Comparison of ENCODE assay signal across 1 cellular context in genomic region chr12:122966743-122967058, GRCh38.
TF ChIP-seq lines count a peak whose summit lies in the region.

No MANE protein-coding gene starts in this region.

TF ChIP-seq in SK-N-SH, 30 proteins besides CTCF, POLR2A, EP300 and RAD21 (continued from another document):
- TF ChIP-seq, protein P1, sequence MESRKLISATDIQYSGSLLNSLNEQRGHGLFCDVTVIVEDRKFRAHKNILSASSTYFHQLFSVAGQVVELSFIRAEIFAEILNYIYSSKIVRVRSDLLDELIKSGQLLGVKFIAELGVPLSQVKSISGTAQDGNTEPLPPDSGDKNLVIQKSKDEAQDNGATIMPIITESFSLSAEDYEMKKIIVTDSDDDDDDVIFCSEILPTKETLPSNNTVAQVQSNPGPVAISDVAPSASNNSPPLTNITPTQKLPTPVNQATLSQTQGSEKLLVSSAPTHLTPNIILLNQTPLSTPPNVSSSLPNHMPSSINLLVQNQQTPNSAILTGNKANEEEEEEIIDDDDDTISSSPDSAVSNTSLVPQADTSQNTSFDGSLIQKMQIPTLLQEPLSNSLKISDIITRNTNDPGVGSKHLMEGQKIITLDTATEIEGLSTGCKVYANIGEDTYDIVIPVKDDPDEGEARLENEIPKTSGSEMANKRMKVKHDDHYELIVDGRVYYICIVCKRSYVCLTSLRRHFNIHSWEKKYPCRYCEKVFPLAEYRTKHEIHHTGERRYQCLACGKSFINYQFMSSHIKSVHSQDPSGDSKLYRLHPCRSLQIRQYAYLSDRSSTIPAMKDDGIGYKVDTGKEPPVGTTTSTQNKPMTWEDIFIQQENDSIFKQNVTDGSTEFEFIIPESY (IDR thresholded peaks at IDR 0.05; ENCODE audit: borderline replicate concordance, low read depth): no peak
- TF ChIP-seq GABPA (IDR thresholded peaks at IDR 0.05; ENCODE audit: low read depth) (no peak), RFX5 (IDR thresholded peaks at IDR 0.05; ENCODE audit: low read length) (no peak), NFIC (IDR thresholded peaks at IDR 0.05; ENCODE audit: borderline replicate concordance) (no peak)
TF ChIP-seq in SK-N-SH: peak in this region for 0.
